ENCODE assay signal across 21 cellular contexts in genomic region chr1:48068216-48068615, GRCh38.
DNase-seq lines count a peak whose midpoint lies in the region; ATAC-seq and TF ChIP-seq lines count a peak whose summit lies in the region.
"Had no signal": no experiment of that assay in that cellular context is flagged by ENCODE, and none has a peak within 500 bp of the region (broad histone marks: within the 10 kb centered on the region; RNA-seq: fewer than 3 reads in every experiment).

No MANE protein-coding gene starts in this region.

- H3K27ac Mint-ChIP-seq in endodermal cell, result peak overlapping the region; percentile 83
- H3K27ac Mint-ChIP-seq: CD14-positive monocyte; CD4-positive, alpha-beta T cell; CD8-positive, alpha-beta memory T cell; GM23338; H9 had no signal

- TF ChIP-seq CTCF in endodermal cell (conservative IDR thresholded peaks at IDR 0.05), result no peak
- no peak for TF ChIP-seq CTCF in body of pancreas (IDR thresholded peaks at IDR 0.05)

- peak overlapping the region; percentile 87 for H2BK5ac ChIP-seq in mesendoderm (ENCODE audit: low read length)

- no peak overlapping the region for H3K18ac ChIP-seq in mesendoderm (ENCODE audit: low read length)

- intact Hi-C loops in body of pancreas (cut with DNase I), result no loop called here

- H3K36me3 ChIP-seq in HUES48 (ENCODE audit: control insufficient read depth, insufficient read depth, low read length), result no peaks in the 10 kb centered on the region
- no peaks in the 10 kb centered on the region for H3K36me3 ChIP-seq in endodermal cell (ENCODE audit: control insufficient read depth, insufficient read depth, low read length)
- H3K36me3 ChIP-seq in mesendoderm (ENCODE audit: control insufficient read depth, insufficient read depth, low read length), result no peaks in the 10 kb centered on the region
- no peaks in the 10 kb centered on the region for H3K36me3 ChIP-seq in body of pancreas (replicated peaks in 1 of 2; ENCODE audit: insufficient read depth in 1 of 2, low read depth in 2 of 2)
- H3K36me3 ChIP-seq: BE2C; BLaER1 treated with 17β-estradiol and CSF1 and Interleukin-3, amounts not matched to agents 10 nM and 100 nM had no signal

- H3K4me3 ChIP-seq in HUES48 (ENCODE audit: low read depth, low read length) (no peak overlapping the region), endodermal cell (ENCODE audit: low read length) (no peak overlapping the region), mesendoderm (ENCODE audit: low read length) (no peak overlapping the region), body of pancreas (no peak overlapping the region)
- H3K4me3 ChIP-seq: A549; BLaER1 treated with 17β-estradiol and CSF1 and Interleukin-3, amounts not matched to agents 10 nM and 100 nM; GM23338 had no signal

- H4K5ac ChIP-seq in mesendoderm (ENCODE audit: low read length), result no peak overlapping the region

- H3K4me1 Mint-ChIP-seq in endodermal cell, result peaks cover 53% of the 10 kb centered on the region
- H3K4me1 Mint-ChIP-seq: CD14-positive monocyte; CD8-positive, alpha-beta memory T cell; GM23338 had no signal

- no peaks in the 10 kb centered on the region for H3K27me3 Mint-ChIP-seq in endodermal cell (ENCODE audit: insufficient read depth)

- peak overlapping the region; percentile 60 for H3K56ac ChIP-seq in mesendoderm (ENCODE audit: low read length)

- no peak overlapping the region for H2BK120ac ChIP-seq in mesendoderm (ENCODE audit: low read depth, low read length)

- peaks cover 3% of the 10 kb centered on the region for H3K9me3 Mint-ChIP-seq in endodermal cell
- H3K9me3 Mint-ChIP-seq: CD4-positive, alpha-beta T cell; CD8-positive, alpha-beta memory T cell; GM23338; H9 had no signal

- H3K9ac ChIP-seq in HUES48 (ENCODE audit: low read depth, low read length) (no peak overlapping the region), endodermal cell (ENCODE audit: extremely low read depth, low read length, poor library complexity, severe bottlenecking) (no peak overlapping the region), mesendoderm (ENCODE audit: low read length) (no peak overlapping the region)
- H3K9ac ChIP-seq: BLaER1 treated with 17β-estradiol and CSF1 and Interleukin-3, amounts not matched to agents 10 nM and 100 nM had no signal

- H3K4ac ChIP-seq in mesendoderm (ENCODE audit: low read depth, low read length), result no peak overlapping the region

- H3K4me1 ChIP-seq in HUES48 (ENCODE audit: control insufficient read depth, insufficient read depth, low read length) (no peaks in the 10 kb centered on the region), endodermal cell (ENCODE audit: control insufficient read depth, insufficient read depth, low read length) (peaks cover 15% of the 10 kb centered on the region), mesendoderm (ENCODE audit: control insufficient read depth, low read depth, low read length) (peaks cover 4% of the 10 kb centered on the region), body of pancreas (peaks cover 14% of the 10 kb centered on the region)
- H3K4me1 ChIP-seq: A549, BE2C had no signal

- no peak overlapping the region for H3K23ac ChIP-seq in mesendoderm (ENCODE audit: low read length)

- peak; percentile 61 for DNase-seq in endodermal cell
- DNase-seq in mesendoderm, result peak; percentile 96
- DNase-seq in DMS79 treated with DMSO at 0.1 percent for 48 hours (lab: John Stamatoyannopoulos, UW), result no peak
- no peak for DNase-seq in body of pancreas
- DNase-seq in activated naive CD4-positive, alpha-beta T cell treated with anti-CD3 and anti-CD28 coated beads, Interleukin-2, amount 50 U/mL, for 16 hours, result no peak
- DNase-seq: 8988T; ACHN; AML-193; BE2C; CD4-positive, alpha-beta T cell; CD8-positive, alpha-beta memory T cell; DMS 273 treated with DMSO at 0.1 percent for 48 hours; DMS79; GF-D8; H9 had no signal

- H3K4me3 Mint-ChIP-seq in endodermal cell, result no peak overlapping the region
- H3K4me3 Mint-ChIP-seq: CD14-positive monocyte; CD4-positive, alpha-beta T cell; CD8-positive, alpha-beta memory T cell; GM23338; H9 had no signal

- no peaks in the 10 kb centered on the region for H3K79me2 ChIP-seq in mesendoderm (ENCODE audit: control insufficient read depth, insufficient read depth, low read length)

- no peak overlapping the region for H4K8ac ChIP-seq in mesendoderm (ENCODE audit: low read depth, low read length)

- no peaks in the 10 kb centered on the region for H3K79me1 ChIP-seq in mesendoderm (ENCODE audit: low read length)

- H3K27ac ChIP-seq in HUES48 (ENCODE audit: low read depth, low read length), result peak overlapping the region; percentile 38
- H3K27ac ChIP-seq in endodermal cell (ENCODE audit: low read depth, low read length), result no peak overlapping the region
- peak overlapping the region; percentile 32 for H3K27ac ChIP-seq in mesendoderm (ENCODE audit: low read depth, low read length)
- H3K27ac ChIP-seq in body of pancreas, result peak overlapping the region in 1 of 4 donors; percentile 72
- H3K27ac ChIP-seq: A549; BLaER1 treated with 17β-estradiol and CSF1 and Interleukin-3, amounts not matched to agents 10 nM and 100 nM had no signal

- 48 to 50% methylated on average over 1 of the region's 1 CpG for WGBS in endodermal cell (ENCODE audit: insufficient coverage in 1 of 2, insufficient read length in 1 of 2), 2 experiments
- no CpG with 5 or more reads among the region's 1 CpG for WGBS in mesendoderm (ENCODE audit: extremely low coverage, insufficient coverage, low lambda C conversion rate)
- 36 to 55% methylated on average over 1 of the region's 1 CpG for WGBS in body of pancreas, 2 donors

- H3K27me3 ChIP-seq in HUES48 (ENCODE audit: control insufficient read depth, insufficient read depth, low read length), result peaks cover 6% of the 10 kb centered on the region
- H3K27me3 ChIP-seq in endodermal cell (ENCODE audit: control insufficient read depth, insufficient read depth, low read length, poor library complexity, severe bottlenecking), result peaks cover 11% of the 10 kb centered on the region
- H3K27me3 ChIP-seq in mesendoderm (ENCODE audit: insufficient read depth, low read length, poor library complexity), result no peaks in the 10 kb centered on the region
- no peaks in the 10 kb centered on the region for H3K27me3 ChIP-seq in body of pancreas
- H3K27me3 ChIP-seq: BE2C; BLaER1 treated with 17β-estradiol and CSF1 and Interleukin-3, amounts not matched to agents 10 nM and 100 nM had no signal

- no peak overlapping the region for H2AK5ac ChIP-seq in mesendoderm (ENCODE audit: low read length)

- H3K36me3 Mint-ChIP-seq in endodermal cell (ENCODE audit: low read depth), result no peaks in the 10 kb centered on the region
- H3K36me3 Mint-ChIP-seq: CD14-positive monocyte had no signal

- ATAC-seq in body of pancreas, result no peak
- ATAC-seq: A549, GM23338, HCT116 had no signal

- no peaks in the 10 kb centered on the region for H3K9me3 ChIP-seq in HUES48 (ENCODE audit: control insufficient read depth, insufficient read depth, low read length)
- no peaks in the 10 kb centered on the region for H3K9me3 ChIP-seq in endodermal cell (ENCODE audit: control insufficient read depth, low read length)
- H3K9me3 ChIP-seq in body of pancreas, result no peaks in the 10 kb centered on the region
- H3K9me3 ChIP-seq: A549; BE2C; BLaER1 treated with 17β-estradiol and CSF1 and Interleukin-3, amounts not matched to agents 10 nM and 100 nM had no signal

- no peak overlapping the region for H2BK15ac ChIP-seq in mesendoderm (replicated peaks; ENCODE audit: low read depth)

- no peak overlapping the region for H3K4me2 ChIP-seq in mesendoderm (ENCODE audit: low read length)
- H3K4me2 ChIP-seq: A549; BLaER1 treated with 17β-estradiol and CSF1 and Interleukin-3, amounts not matched to agents 10 nM and 100 nM; GM23338 had no signal

- TF ChIP-seq POLR2A in body of pancreas (IDR thresholded peaks at IDR 0.05), result no peak

Comparison
In these comparisons a context has a peak if more than half of its experiments do, and no peak if none do; other contexts are left out.
1. DNase-seq: peak in endodermal cell (single experiment) and mesendoderm (single experiment); none in DMS79 treated with DMSO at 0.1 percent for 48 hours (single experiment), body of pancreas (0 of 4) and activated naive CD4-positive, alpha-beta T cell treated with anti-CD3 and anti-CD28 coated beads, Interleukin-2, amount 50 U/mL, for 16 hours (single experiment).